11 cellular contexts compared by ENCODE assay signal in genomic region chr13:38086721-38087120, GRCh38.
"Had no signal": no experiment of that assay in that cellular context is flagged by ENCODE, and none has a peak within 500 bp of the region (broad histone marks: within the 10 kb centered on the region; RNA-seq: fewer than 3 reads in every experiment).

No MANE protein-coding gene starts in this region.

- H3K36me3 ChIP-seq: HAP-1 had no signal

- H3K27ac ChIP-seq: GM23248 had no signal

- H3K4me3 ChIP-seq: GM23248, GM23338, HAP-1 had no signal

- H3K4me1 ChIP-seq: HAP-1 had no signal

- ATAC-seq: GM23338, HCT116 had no signal

- H2AFZ ChIP-seq: GM23248, GM23338 had no signal

- FAIRE-seq: H1, H54 had no signal

- DNase-seq: GM23248, GOT3, H7, H9, HCEC 1CT, HFFc6 had no signal

- H3K9ac ChIP-seq: GM23248 had no signal

- H3K4me2 ChIP-seq: GM23338 had no signal
